In the genomic region with DNA sequence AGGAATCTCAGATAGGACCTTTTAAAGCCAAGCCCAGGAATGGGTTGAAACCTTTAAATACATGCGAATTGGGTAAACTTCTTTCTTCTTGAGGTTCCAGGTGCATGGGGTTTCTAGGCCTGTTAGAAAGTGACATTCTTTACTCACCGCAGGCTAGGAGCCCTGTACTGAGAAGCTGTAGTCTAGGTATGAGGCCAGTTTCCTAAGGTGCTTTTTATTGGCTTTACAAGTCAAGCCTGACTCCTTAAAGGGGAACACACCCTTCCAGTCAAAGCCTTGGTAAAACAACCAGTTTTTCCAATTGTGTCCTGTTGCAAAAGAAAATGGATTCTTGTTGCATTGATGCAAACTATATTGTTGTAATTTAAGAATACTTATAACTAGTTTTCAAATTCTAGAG, we compare ENCODE assay signal across 11 cellular contexts.
DNase-seq lines count a peak whose midpoint lies in the region; ATAC-seq and TF ChIP-seq lines count a peak whose summit lies in the region.
"Had no signal": no experiment of that assay in that cellular context is flagged by ENCODE, and none has a peak within 500 bp of the region (broad histone marks: within the 10 kb centered on the region; RNA-seq: fewer than 3 reads in every experiment).

No MANE protein-coding gene starts in this region.

- no peaks in the 10 kb centered on the region for H3K9me3 ChIP-seq in heart left ventricle

- no peak for TF ChIP-seq CTCF in heart left ventricle (IDR thresholded peaks at IDR 0.05)

- intact Hi-C loops in heart left ventricle (cut with DNase I): loop anchor here in 5 of 10 donors (5.0 to 10.0 kb wide), 3 partner anchors 65 to 78 kb away; a partner anchor contains a TSS

- ATAC-seq in GM18868 (IDR thresholded peaks at IDR 0.05; ENCODE audit: unreplicated experiment) (peak; percentile 86), GM21737 (IDR thresholded peaks at IDR 0.05; ENCODE audit: unreplicated experiment) (peak; percentile 74), HG03354 (IDR thresholded peaks at IDR 0.05; ENCODE audit: poor library complexity, severe bottlenecking, unreplicated experiment) (peak; percentile 89), heart left ventricle (no peak)
- ATAC-seq: naive thymus-derived CD4-positive, alpha-beta T cell had no signal

- no peak overlapping the region for H3K27ac ChIP-seq in heart left ventricle

- no peak for TF ChIP-seq POLR2A in heart left ventricle (IDR thresholded peaks at IDR 0.05)

- DNase-seq in left kidney (ENCODE audit: low read depth, low spot score) (peak; percentile 65), activated T-cell treated with anti-CD3 and anti-CD28 coated beads for 4 hours (no peak), NCI-H446 treated with DMSO at 0.1 percent for 48 hours (lab: John Stamatoyannopoulos, UW) (no peak), heart left ventricle (no peak)
- DNase-seq in activated CD4-positive, CD25-positive, alpha-beta regulatory T cell treated with anti-CD3 and anti-CD28 coated beads, Interleukin-2, amount 50 U/mL, for 72 hours: no peak
- DNase-seq: anterior cingulate cortex; DMS153; naive thymus-derived CD4-positive, alpha-beta T cell had no signal

- WGBS in heart left ventricle, 4 donors: 77 to 87% (median 81%) methylated on average over 2 of the region's 2 CpGs

- H3K36me3 ChIP-seq in heart left ventricle: no peaks in the 10 kb centered on the region

- peaks cover 0 to 14% (median 0%) of the 10 kb centered on the region in 12 donors for H3K4me1 ChIP-seq in heart left ventricle

- H3K4me3 ChIP-seq in heart left ventricle: no peak overlapping the region

- no peaks in the 10 kb centered on the region for H3K27me3 ChIP-seq in heart left ventricle

Comparison
In these comparisons a context has a peak if more than half of its experiments do, and no peak if none do; other contexts are left out.
1. ATAC-seq: peak in GM18868 (single experiment), GM21737 (single experiment) and HG03354 (single experiment); none in heart left ventricle (0 of 4).